Comparison of ENCODE assay signal across 21 cellular contexts in the genomic region with DNA sequence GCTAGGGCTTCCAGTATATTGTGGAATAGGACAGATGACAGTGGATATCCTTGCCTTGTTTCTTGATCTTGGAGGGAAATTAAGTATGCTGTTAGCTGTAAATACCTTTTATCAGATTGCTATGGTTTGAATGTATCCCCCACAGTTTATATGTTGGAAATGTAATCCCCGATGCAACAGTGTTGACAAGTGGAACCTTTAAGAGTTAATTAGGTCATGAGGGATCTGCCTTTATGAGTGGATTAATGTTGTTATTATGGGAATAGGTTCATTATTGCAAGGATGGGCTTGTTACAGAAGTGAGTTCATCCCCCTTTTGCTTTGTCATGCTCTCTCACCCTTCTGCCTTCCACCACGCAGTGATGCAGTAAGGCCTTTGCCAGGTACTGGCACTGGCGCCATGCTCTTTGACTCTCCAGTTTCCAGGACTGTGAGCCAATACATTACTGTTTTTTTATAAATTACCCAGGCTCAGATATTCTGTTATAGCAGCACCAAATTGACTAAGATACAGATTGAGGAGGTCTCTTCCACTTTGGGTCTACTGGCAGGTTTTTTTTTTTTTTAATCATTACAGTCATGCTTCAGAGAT. TPM values are rescaled to one million over a fixed set of nuclear protein-coding genes. Genes with fewer than 3 reads are reported as not detected.
"Had no signal": no experiment of that assay in that cellular context is flagged by ENCODE, and none has a peak within 500 bp of the region (broad histone marks: within the 10 kb centered on the region; RNA-seq: fewer than 3 reads in every experiment).

No MANE protein-coding gene starts in this region.

- H3K4me3 ChIP-seq: breast epithelium, dorsolateral prefrontal cortex, esophagus squamous epithelium, heart right ventricle, left ventricle myocardium inferior, neural progenitor cell, right atrium auricular region, tibial nerve had no signal

- H3K27me3 Mint-ChIP-seq: activated CD4-positive, alpha-beta T cell treated with anti-CD3 and anti-CD28 coated beads, Interleukin-2, amount 10 ng/mL, durations not matched to agents 7 days and 5 days; activated naive CD8-positive, alpha-beta T cell treated with anti-CD3 and anti-CD28 coated beads, Interleukin-2, amount 10 ng/mL, durations not matched to agents 7 days and 5 days; stimulated activated memory B cell treated with anti-CD40 and anti-IgM and Interleukin-4, amounts not matched to agents 10 μg/mL and 1 μg/mL and 100 μg/mL, for 72 hours had no signal

- H3K4me1 ChIP-seq: breast epithelium, esophagus squamous epithelium, neural progenitor cell, parathyroid adenoma, tibial nerve had no signal

- FAIRE-seq: frontal cortex, islet of Langerhans, TTC549 had no signal

- H3K4me3 Mint-ChIP-seq: activated CD4-positive, alpha-beta T cell treated with anti-CD3 and anti-CD28 coated beads, Interleukin-2, amount 10 ng/mL, durations not matched to agents 7 days and 5 days; activated naive CD8-positive, alpha-beta T cell treated with anti-CD3 and anti-CD28 coated beads, Interleukin-2, amount 10 ng/mL, durations not matched to agents 7 days and 5 days; neural progenitor cell; stimulated activated memory B cell treated with anti-CD40 and anti-IgM and Interleukin-4, amounts not matched to agents 10 μg/mL and 1 μg/mL and 100 μg/mL, for 72 hours had no signal

- H3K9me3 ChIP-seq: breast epithelium, esophagus squamous epithelium had no signal

- H3K9ac ChIP-seq: neural progenitor cell, parathyroid adenoma had no signal

- H3K27ac Mint-ChIP-seq: activated CD4-positive, alpha-beta T cell treated with anti-CD3 and anti-CD28 coated beads, Interleukin-2, amount 10 ng/mL, durations not matched to agents 7 days and 5 days; activated naive CD8-positive, alpha-beta T cell treated with anti-CD3 and anti-CD28 coated beads, Interleukin-2, amount 10 ng/mL, durations not matched to agents 7 days and 5 days; neural progenitor cell; stimulated activated memory B cell treated with anti-CD40 and anti-IgM and Interleukin-4, amounts not matched to agents 10 μg/mL and 1 μg/mL and 100 μg/mL, for 72 hours had no signal

- H3K9me3 Mint-ChIP-seq: neural progenitor cell; stimulated activated memory B cell treated with anti-CD40 and anti-IgM and Interleukin-4, amounts not matched to agents 10 μg/mL and 1 μg/mL and 100 μg/mL, for 72 hours had no signal

- H2AFZ ChIP-seq: neural progenitor cell, parathyroid adenoma had no signal

- H3K27me3 ChIP-seq: breast epithelium, dorsolateral prefrontal cortex, esophagus squamous epithelium, heart right ventricle, neural progenitor cell, right atrium auricular region, tibial nerve had no signal

- H3K4me2 ChIP-seq: neural progenitor cell had no signal

- H3K36me3 ChIP-seq: breast epithelium, neural progenitor cell, right atrium auricular region had no signal

- H3K27ac ChIP-seq: breast epithelium, dorsolateral prefrontal cortex, esophagus squamous epithelium, heart right ventricle, left ventricle myocardium inferior, neural progenitor cell, parathyroid adenoma, right atrium auricular region, tibial nerve had no signal

- DNase-seq: activated CD4-positive, alpha-beta T cell treated with anti-CD3 and anti-CD28 coated beads, Interleukin-2, amount 10 ng/mL, durations not matched to agents 7 days and 5 days; activated CD4-positive, CD25-positive, alpha-beta regulatory T cell; activated CD8-positive, alpha-beta memory T cell treated with anti-CD3 and anti-CD28 coated beads for 24 hours; activated naive CD8-positive, alpha-beta T cell treated with anti-CD3 and anti-CD28 coated beads, Interleukin-2, amount 10 ng/mL, durations not matched to agents 7 days and 5 days; dorsolateral prefrontal cortex; esophagus squamous epithelium; heart right ventricle; left ventricle myocardium inferior; T-helper 2 cell had no signal

- ATAC-seq: stimulated activated memory B cell treated with anti-CD40 and anti-IgM and Interleukin-4, amounts not matched to agents 10 μg/mL and 1 μg/mL and 100 μg/mL, for 72 hours had no signal

RNA-seq across cellular contexts. Expression of a gene that starts 22.2 kb away (rescaled TPM):
- total RNA-seq: activated CD4-positive, alpha-beta T cell treated with anti-CD3 and anti-CD28 coated beads, Interleukin-2, amount 10 ng/mL, durations not matched to agents 7 days and 5 days; activated naive CD8-positive, alpha-beta T cell treated with anti-CD3 and anti-CD28 coated beads, Interleukin-2, amount 10 ng/mL, durations not matched to agents 7 days and 5 days; aorta; breast epithelium; esophagus squamous epithelium; frontal cortex; heart right ventricle; left ventricle myocardium inferior; mesenteric fat pad; myocyte; right atrium auricular region; tibial nerve had no signal
- polyA plus RNA-seq: aorta, heart right ventricle had no signal

RNA-seq across cellular contexts. Expression of a gene that starts 47.6 kb away (rescaled TPM):
- total RNA-seq: activated CD4-positive, alpha-beta T cell treated with anti-CD3 and anti-CD28 coated beads, Interleukin-2, amount 10 ng/mL, durations not matched to agents 7 days and 5 days; activated naive CD8-positive, alpha-beta T cell treated with anti-CD3 and anti-CD28 coated beads, Interleukin-2, amount 10 ng/mL, durations not matched to agents 7 days and 5 days; breast epithelium; esophagus squamous epithelium; mesenteric fat pad; myocyte had no signal
- polyA plus RNA-seq: aorta had no signal
